ENCODE assay signal across 8 cellular contexts in the genomic region with DNA sequence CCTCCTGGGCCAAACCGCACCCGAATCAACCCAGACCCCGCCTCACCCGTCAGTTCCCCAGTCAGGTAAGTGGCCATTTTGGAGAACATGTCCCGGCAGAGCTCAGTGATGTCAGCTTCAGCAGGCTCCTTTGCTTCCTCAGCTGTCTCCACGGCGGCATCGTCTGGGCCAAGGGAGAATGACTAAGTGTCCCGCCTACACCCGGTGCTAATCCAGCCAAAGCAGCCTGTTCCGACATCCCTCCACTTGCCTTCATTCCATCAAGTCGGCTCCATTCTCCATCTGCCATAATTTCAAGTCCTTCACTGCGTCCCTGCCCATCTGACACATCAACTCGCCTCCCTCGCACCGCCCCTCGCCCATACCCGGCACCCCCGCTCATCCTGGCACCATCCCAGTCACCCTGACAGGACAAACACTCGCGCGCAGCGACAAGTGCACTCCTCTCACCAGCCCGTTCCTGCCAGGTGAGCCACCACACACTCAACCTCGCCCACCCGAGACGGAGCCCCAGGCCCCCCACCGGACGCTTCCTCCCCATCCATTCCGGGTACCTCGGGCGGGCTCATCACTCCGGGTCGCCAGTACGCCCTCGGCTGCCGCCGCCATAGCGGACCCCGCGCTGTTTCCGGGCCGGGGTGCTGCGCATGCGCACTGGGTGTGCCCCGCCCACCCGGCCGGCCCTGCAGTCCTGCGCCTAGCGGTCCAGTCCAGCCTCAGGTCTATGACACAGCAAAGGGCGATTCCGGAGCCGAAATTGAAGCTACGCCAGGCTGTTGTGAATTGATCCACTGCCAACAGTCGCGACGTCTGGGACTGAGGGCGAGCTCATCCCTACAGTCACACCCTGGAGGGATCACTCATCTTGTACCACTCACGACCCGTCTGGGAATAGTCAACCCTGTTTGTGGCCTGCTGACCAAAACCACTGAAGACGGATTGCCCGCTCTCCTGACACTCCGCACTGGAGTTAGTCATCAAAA. TPM values are rescaled to one million over a fixed set of nuclear protein-coding genes. Genes with fewer than 3 reads are reported as not detected.
A peak's percentile ranks its signal among the peaks of the same experiment; 100 is the strongest.
DNase-seq lines count a peak whose midpoint lies in the region; ATAC-seq and TF ChIP-seq lines count a peak whose summit lies in the region.

Gene BLOC1S2, minus strand, starts transcription at position 630 of the 983 bp plus-strand sequence. Its CDS starts 21 bp downstream, at position 609.

- H3K27ac ChIP-seq in right lobe of liver, result peak within 1 kb of the TSS; percentile 77 to 86 (median 80)

- DNase-seq in C1 segment of cervical spinal cord (lab: John Stamatoyannopoulos, UW) (peak; percentile 62 to 97 (median 90)), GM19240 (ENCODE audit: insufficient read length, low spot score) (peak; percentile 90), NCI-H774 (lab: John Stamatoyannopoulos, UW) (peak; percentile 35), dermis microvascular lymphatic vessel endothelial cell (ENCODE audit: low read depth in 2 of 2) (peak; percentile 63 to 88), right lobe of liver (peak; percentile 88 to 92 (median 91))
- peak; percentile 91 for DNase-seq in activated CD4-positive, alpha-beta memory T cell treated with anti-CD3 and anti-CD28 coated beads for 36 hours
- peak; percentile 88 for DNase-seq in stimulated activated CD4-positive, alpha-beta T cell treated with anti-CD3 and anti-CD28 coated beads, Interleukin-4, amount 100 ng/mL, for 24 hours

- intact Hi-C loops in activated CD4-positive, alpha-beta memory T cell treated with anti-CD3 and anti-CD28 coated beads for 36 hours (cut with micrococcal nuclease), result loop anchor here (1.0 to 5.0 kb wide), 9 partner anchors 19 to 626 kb away; partner anchors contain the start of genes CHUK, CWF19L1, ERLIN1 and SLF2
- intact Hi-C loops in right lobe of liver (cut with DNase I), result no loop called here

- TF ChIP-seq CTCF in right lobe of liver (IDR thresholded peaks at IDR 0.05), result no peak

- H3K9me3 Mint-ChIP-seq in activated CD4-positive, alpha-beta memory T cell treated with anti-CD3 and anti-CD28 coated beads for 36 hours, result no peaks in the 10 kb centered on the region

- TF ChIP-seq POLR2A in right lobe of liver (IDR thresholded peaks at IDR 0.05), result peak; percentile 91

- H3K27ac Mint-ChIP-seq in activated CD4-positive, alpha-beta memory T cell treated with anti-CD3 and anti-CD28 coated beads for 36 hours, result peak within 1 kb of the TSS; percentile 99

- peaks cover 14% of the 10 kb centered on the region for H3K36me3 Mint-ChIP-seq in activated CD4-positive, alpha-beta memory T cell treated with anti-CD3 and anti-CD28 coated beads for 36 hours

- no peaks in the 10 kb centered on the region for H3K9me3 ChIP-seq in right lobe of liver

- H3K27me3 ChIP-seq in right lobe of liver, result no peaks in the 10 kb centered on the region

- WGBS in right lobe of liver (ENCODE audit: insufficient coverage, low coverage, low lambda C conversion rate, missing lambda C conversion rate), result 2% methylated on average over 38 of the region's 63 CpGs

- peak; percentile 89 for ATAC-seq in HG03460 (IDR thresholded peaks at IDR 0.05; ENCODE audit: unreplicated experiment)
- peak; percentile 90 to 96 (median 94) for ATAC-seq in right lobe of liver

- peaks cover 0 to 10% (median 0%) of the 10 kb centered on the region in 4 donors for H3K36me3 ChIP-seq in right lobe of liver

- CTCF ChIA-PET in activated CD4-positive, alpha-beta memory T cell treated with anti-CD3 and anti-CD28 coated beads for 36 hours (lab: Charles Lee), result interaction anchor here (0.6 to 1.7 kb wide), 5 partner anchors 47 to 222 kb away, joined by 3 to 6 read pairs (median 3); no protein-coding TSS in a partner anchor

- peak within 1 kb of the TSS; percentile 82 to 96 (median 92) for H3K4me3 ChIP-seq in right lobe of liver

- peaks cover 1% of the 10 kb centered on the region for H3K27me3 Mint-ChIP-seq in activated CD4-positive, alpha-beta memory T cell treated with anti-CD3 and anti-CD28 coated beads for 36 hours

- peak within 1 kb of the TSS; percentile 98 for H3K4me3 Mint-ChIP-seq in activated CD4-positive, alpha-beta memory T cell treated with anti-CD3 and anti-CD28 coated beads for 36 hours

- POLR2A ChIA-PET in activated CD4-positive, alpha-beta memory T cell treated with anti-CD3 and anti-CD28 coated beads for 36 hours (lab: Charles Lee), result interaction anchor here (0.5 to 2.1 kb wide), 4 partner anchors 223 to 247 kb away, joined by 3 to 8 read pairs (median 4); no protein-coding TSS in a partner anchor

- H3K4me1 Mint-ChIP-seq in activated CD4-positive, alpha-beta memory T cell treated with anti-CD3 and anti-CD28 coated beads for 36 hours (ENCODE audit: low read depth), result peaks cover 23% of the 10 kb centered on the region

- peaks cover 0 to 19% (median 0%) of the 10 kb centered on the region in 4 donors for H3K4me1 ChIP-seq in right lobe of liver

RNA-seq across cellular contexts. Expression of gene BLOC1S2, which starts in this region (rescaled TPM):
- 10 to 100 TPM; 50.5 to 51.5 TPM for total RNA-seq in activated CD4-positive, alpha-beta memory T cell treated with anti-CD3 and anti-CD28 coated beads for 36 hours
- 25.8 and 45.6 TPM in 2 replicates for total RNA-seq in dermis microvascular lymphatic vessel endothelial cell
- total RNA-seq in right lobe of liver, result 10 to 100 TPM; 13.7 to 26.4 (median 22.0) TPM

Comparison
In these comparisons a context has a peak if more than half of its experiments do, and no peak if none do; other contexts are left out.
1. Peak in every context shown above with its lines: DNase-seq, ATAC-seq, H3K4me3 ChIP-seq and H3K27ac ChIP-seq.
2. DNase-seq: peak in every context shown above with its lines; median percentile 91 in activated CD4-positive, alpha-beta memory T cell treated with anti-CD3 and anti-CD28 coated beads for 36 hours; 91 in right lobe of liver; 90 in C1 segment of cervical spinal cord; 90 in GM19240; 88 in stimulated activated CD4-positive, alpha-beta T cell treated with anti-CD3 and anti-CD28 coated beads, Interleukin-4, amount 100 ng/mL, for 24 hours; 76 in dermis microvascular lymphatic vessel endothelial cell; 35 in NCI-H774.